19 cellular contexts compared by ENCODE assay signal in the genomic region with DNA sequence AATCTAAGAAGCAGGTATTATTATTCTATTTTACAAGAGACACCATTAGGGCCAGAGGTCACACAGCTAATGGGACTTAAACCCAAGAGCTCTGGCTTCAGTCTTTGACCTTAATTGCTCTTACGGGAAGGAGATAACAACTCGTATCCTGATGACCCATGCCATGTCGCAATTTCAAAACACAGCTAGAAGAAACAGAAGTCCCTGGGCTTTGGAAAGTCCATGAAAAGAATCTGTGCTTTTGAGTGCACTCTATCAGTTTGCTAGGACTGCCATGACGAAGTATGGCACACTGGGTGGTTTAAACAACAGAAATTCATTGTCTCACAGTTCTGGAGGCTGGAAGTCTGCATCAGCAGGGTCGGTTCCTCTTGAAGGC.
DNase-seq lines count a peak whose midpoint lies in the region; TF ChIP-seq lines count a peak whose summit lies in the region.
"Had no signal": no experiment of that assay in that cellular context is flagged by ENCODE, and none has a peak within 500 bp of the region (broad histone marks: within the 10 kb centered on the region; RNA-seq: fewer than 3 reads in every experiment).

No MANE protein-coding gene starts in this region.

- H3K4me1 ChIP-seq in liver (ENCODE audit: control insufficient read depth in 4 of 4, insufficient read depth in 4 of 4, low read length in 3 of 4) (peaks cover 9 to 37% (median 24%) of the 10 kb centered on the region in 4 donors), spleen (peaks cover 9 to 61% (median 41%) of the 10 kb centered on the region in 6 donors)
- H3K4me1 ChIP-seq: colonic mucosa had no signal

- WGBS in liver, result 21% methylated on average over 5 of the region's 5 CpGs
- 49 to 72% (median 59%) methylated on average over 5 of the region's 5 CpGs for WGBS in spleen, 5 donors

- no peak overlapping the region for H3K9ac ChIP-seq in liver (ENCODE audit: low read depth in 1 of 2, low read length in 2 of 2)

- no peak for TF ChIP-seq CTCF in liver (IDR thresholded peaks at IDR 0.05; ENCODE audit: low read depth, low read length, missing input control)
- no peak for TF ChIP-seq CTCF in spleen (IDR thresholded peaks at IDR 0.05 in 8 of 11, conservative IDR thresholded peaks at IDR 0.05 in 3 of 11)

- intact Hi-C loops in spleen (cut with DNase I; ENCODE audit: low total_unique reads), result no loop called here

- TF ChIP-seq RAD21 in liver (IDR thresholded peaks at IDR 0.05), result peak; percentile 41 to 62

- TF ChIP-seq POLR2A in spleen (IDR thresholded peaks at IDR 0.05), result no peak

- H3K4me3 ChIP-seq in liver (ENCODE audit: low read depth in 1 of 3, low read length in 3 of 3) (peak overlapping the region in 1 of 3 donors; percentile 8), spleen (peak overlapping the region in 1 of 8 donors; percentile 11)
- H3K4me3 ChIP-seq: colonic mucosa, heart right ventricle, thoracic aorta had no signal

- H3K36me3 ChIP-seq in liver (ENCODE audit: control insufficient read depth in 4 of 4, insufficient read depth in 3 of 4, low read depth in 1 of 4, low read length in 3 of 4), result no peaks in the 10 kb centered on the region
- peaks cover 0 to 28% (median 2%) of the 10 kb centered on the region in 6 donors for H3K36me3 ChIP-seq in spleen
- H3K36me3 ChIP-seq: colonic mucosa, heart right ventricle, thoracic aorta had no signal

- H3K9me3 ChIP-seq in liver (ENCODE audit: control insufficient read depth in 4 of 4, low read length in 3 of 4) (no peaks in the 10 kb centered on the region), spleen (no peaks in the 10 kb centered on the region)
- H3K9me3 ChIP-seq: colonic mucosa, heart right ventricle, thoracic aorta had no signal

- DNase-seq in SKM-1 treated with dmso at 0.1 percent for 144 hours (lab: John Stamatoyannopoulos, UW; ENCODE audit: unreplicated experiment) (peak; percentile 22), SKM-1 (lab: John Stamatoyannopoulos, UW; ENCODE audit: unreplicated experiment) (no peak), OCI-M1 (lab: John Stamatoyannopoulos, UW) (peak; percentile 5), spleen (no peak), T-helper 1 cell (no peak), mucosa of gallbladder (ENCODE audit: low spot score) (no peak)
- DNase-seq in activated naive CD4-positive, alpha-beta T cell (lab: John Stamatoyannopoulos, UW), result no peak
- DNase-seq: activated CD4-positive, CD25-positive, alpha-beta regulatory T cell; activated CD8-positive, alpha-beta T cell treated with anti-CD3 and anti-CD28 coated beads, Interleukin-2, amount 10 ng/mL, durations not matched to agents 7 days and 5 days; activated naive CD8-positive, alpha-beta T cell treated with anti-CD3 and anti-CD28 coated beads for 36 hours; activated T-cell treated with anti-CD3 and anti-CD28 coated beads, Interleukin-2, amount 50 U/mL, for 72 hours; colonic mucosa; EL; heart right ventricle; KG1; SIG-M5; stimulated activated CD4-positive, alpha-beta T cell treated with anti-CD3 and anti-CD28 coated beads, Interleukin-15, amount 100 ng/mL, for 24 hours had no signal

- H3K27ac ChIP-seq in liver (ENCODE audit: low read depth in 1 of 2, low read length in 2 of 2), result peak overlapping the region; percentile 65 to 75
- H3K27ac ChIP-seq in spleen, result peak overlapping the region in 5 of 8 donors; percentile 21 to 84 (median 80)
- H3K27ac ChIP-seq: colonic mucosa, thoracic aorta had no signal

- H3K27me3 ChIP-seq in liver (ENCODE audit: control insufficient read depth in 4 of 4, insufficient read depth in 4 of 4, low read length in 3 of 4) (no peaks in the 10 kb centered on the region), spleen (replicated peaks in 1 of 7) (no peaks in the 10 kb centered on the region)
- H3K27me3 ChIP-seq: colonic mucosa, heart right ventricle had no signal

TF ChIP-seq in liver, 16 proteins besides CTCF, POLR2A, EP300 and RAD21:
- TF ChIP-seq EGR1 (IDR thresholded peaks at IDR 0.05; ENCODE audit: low read depth in 2 of 2), result peak in 1 of 2 donors; percentile 17
- peak; percentile 76 to 83 for TF ChIP-seq HNF4A (conservative IDR thresholded peaks at IDR 0.05)
- peak; percentile 52 for TF ChIP-seq NR2F2 (IDR thresholded peaks at IDR 0.05)
- peak; percentile 95 to 96 for TF ChIP-seq RXRA (IDR thresholded peaks at IDR 0.05)
- TF ChIP-seq HNF4G (IDR thresholded peaks at IDR 0.05), result no peak
- TF ChIP-seq YY1 (IDR thresholded peaks at IDR 0.05), result peak; percentile 63
- no peak for TF ChIP-seq GABPA (IDR thresholded peaks at IDR 0.05 in 1 of 2, conservative IDR thresholded peaks at IDR 0.05 in 1 of 2)
- peak; percentile 31 to 77 for TF ChIP-seq JUND (IDR thresholded peaks at IDR 0.05)
- no peak for TF ChIP-seq TAF1 (conservative IDR thresholded peaks at IDR 0.05)
- TF ChIP-seq ZBTB33 (IDR thresholded peaks at IDR 0.05), result peak; percentile 54
- peak; percentile 69 for TF ChIP-seq MAX (IDR thresholded peaks at IDR 0.05)
- TF ChIP-seq FOXA2 (IDR thresholded peaks at IDR 0.05), result peak; percentile 29
- TF ChIP-seq, protein P1, sequence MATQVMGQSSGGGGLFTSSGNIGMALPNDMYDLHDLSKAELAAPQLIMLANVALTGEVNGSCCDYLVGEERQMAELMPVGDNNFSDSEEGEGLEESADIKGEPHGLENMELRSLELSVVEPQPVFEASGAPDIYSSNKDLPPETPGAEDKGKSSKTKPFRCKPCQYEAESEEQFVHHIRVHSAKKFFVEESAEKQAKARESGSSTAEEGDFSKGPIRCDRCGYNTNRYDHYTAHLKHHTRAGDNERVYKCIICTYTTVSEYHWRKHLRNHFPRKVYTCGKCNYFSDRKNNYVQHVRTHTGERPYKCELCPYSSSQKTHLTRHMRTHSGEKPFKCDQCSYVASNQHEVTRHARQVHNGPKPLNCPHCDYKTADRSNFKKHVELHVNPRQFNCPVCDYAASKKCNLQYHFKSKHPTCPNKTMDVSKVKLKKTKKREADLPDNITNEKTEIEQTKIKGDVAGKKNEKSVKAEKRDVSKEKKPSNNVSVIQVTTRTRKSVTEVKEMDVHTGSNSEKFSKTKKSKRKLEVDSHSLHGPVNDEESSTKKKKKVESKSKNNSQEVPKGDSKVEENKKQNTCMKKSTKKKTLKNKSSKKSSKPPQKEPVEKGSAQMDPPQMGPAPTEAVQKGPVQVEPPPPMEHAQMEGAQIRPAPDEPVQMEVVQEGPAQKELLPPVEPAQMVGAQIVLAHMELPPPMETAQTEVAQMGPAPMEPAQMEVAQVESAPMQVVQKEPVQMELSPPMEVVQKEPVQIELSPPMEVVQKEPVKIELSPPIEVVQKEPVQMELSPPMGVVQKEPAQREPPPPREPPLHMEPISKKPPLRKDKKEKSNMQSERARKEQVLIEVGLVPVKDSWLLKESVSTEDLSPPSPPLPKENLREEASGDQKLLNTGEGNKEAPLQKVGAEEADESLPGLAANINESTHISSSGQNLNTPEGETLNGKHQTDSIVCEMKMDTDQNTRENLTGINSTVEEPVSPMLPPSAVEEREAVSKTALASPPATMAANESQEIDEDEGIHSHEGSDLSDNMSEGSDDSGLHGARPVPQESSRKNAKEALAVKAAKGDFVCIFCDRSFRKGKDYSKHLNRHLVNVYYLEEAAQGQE (IDR thresholded peaks at IDR 0.05), result peak; percentile 44
- TF ChIP-seq, protein P2, sequence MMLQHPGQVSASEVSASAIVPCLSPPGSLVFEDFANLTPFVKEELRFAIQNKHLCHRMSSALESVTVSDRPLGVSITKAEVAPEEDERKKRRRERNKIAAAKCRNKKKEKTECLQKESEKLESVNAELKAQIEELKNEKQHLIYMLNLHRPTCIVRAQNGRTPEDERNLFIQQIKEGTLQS (IDR thresholded peaks at IDR 0.05), result peak; percentile 6
- peak; percentile 74 for TF ChIP-seq SP1 (IDR thresholded peaks at IDR 0.05)
TF ChIP-seq in liver: peak in this region for 12.

Comparison
In these comparisons a context has a peak if more than half of its experiments do, and no peak if none do; other contexts are left out.
1. DNase-seq: peak in SKM-1 treated with dmso at 0.1 percent for 144 hours (single experiment) and OCI-M1 (single experiment); none in SKM-1 (single experiment), spleen (single experiment), T-helper 1 cell (0 of 5), activated naive CD4-positive, alpha-beta T cell (0 of 4) and mucosa of gallbladder (single experiment).